17 cellular contexts compared by ENCODE assay signal in the genomic region with DNA sequence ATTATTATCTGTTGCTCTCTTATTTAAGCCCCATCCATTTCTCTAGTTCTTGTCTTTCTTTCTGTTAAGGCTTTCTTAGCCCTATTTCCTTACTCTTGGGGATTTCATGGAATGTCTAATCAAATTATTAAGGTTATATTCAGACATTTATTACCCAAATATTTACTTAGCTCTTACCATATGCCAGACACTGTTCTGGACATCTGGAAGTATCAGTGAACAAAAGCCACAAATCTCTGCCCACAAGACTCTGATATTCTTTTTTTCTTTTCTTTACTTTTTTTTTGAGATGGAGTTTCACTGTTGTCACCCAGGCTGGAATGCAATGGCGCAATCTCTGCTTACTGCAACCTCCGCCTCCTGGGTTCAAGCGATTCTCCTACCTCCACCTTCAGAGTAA.
DNase-seq lines count a peak whose midpoint lies in the region; ATAC-seq, FAIRE-seq and TF ChIP-seq lines count a peak whose summit lies in the region.
"Had no signal": no experiment of that assay in that cellular context is flagged by ENCODE, and none has a peak within 500 bp of the region (broad histone marks: within the 10 kb centered on the region; RNA-seq: fewer than 3 reads in every experiment).

No MANE protein-coding gene starts in this region.

- no peak overlapping the region for H2AFZ ChIP-seq in K562 (ENCODE audit: low read depth, low read length)
- H2AFZ ChIP-seq: GM23248 had no signal

- H3K27ac ChIP-seq in K562 (ENCODE audit: extremely low read depth, low read depth, low read length), result no peak overlapping the region
- H3K27ac ChIP-seq in breast epithelium, result no peak overlapping the region
- H3K27ac ChIP-seq in gastroesophageal sphincter, result no peak overlapping the region
- H3K27ac ChIP-seq: BLaER1 treated with 17β-estradiol and CSF1 and Interleukin-3, amounts not matched to agents 10 nM and 100 nM; GM23248; HL-60 had no signal

- no peaks in the 10 kb centered on the region for H3K9me3 ChIP-seq in K562 (replicated peaks; ENCODE audit: control insufficient read depth, insufficient read depth, low read depth, low read length)
- H3K9me3 ChIP-seq in breast epithelium, result no peaks in the 10 kb centered on the region
- no peaks in the 10 kb centered on the region for H3K9me3 ChIP-seq in gastroesophageal sphincter
- H3K9me3 ChIP-seq: BLaER1 treated with 17β-estradiol and CSF1 and Interleukin-3, amounts not matched to agents 10 nM and 100 nM had no signal

- no peaks in the 10 kb centered on the region for H4K20me1 ChIP-seq in K562 (replicated peaks; ENCODE audit: control insufficient read depth, insufficient read depth, low read length)
- H4K20me1 ChIP-seq: BLaER1 treated with 17β-estradiol and CSF1 and Interleukin-3, amounts not matched to agents 10 nM and 100 nM had no signal

- peaks cover 4 to 33% of the 10 kb centered on the region in 2 experiments; a peak in 3 of 5 replicates for H3K27me3 ChIP-seq in K562 (ENCODE audit: control insufficient read depth in 2 of 2, insufficient read depth in 2 of 2, low read length in 2 of 2)
- H3K27me3 ChIP-seq in breast epithelium, result no peaks in the 10 kb centered on the region
- H3K27me3 ChIP-seq in gastroesophageal sphincter, result no peaks in the 10 kb centered on the region
- H3K27me3 ChIP-seq: BLaER1 treated with 17β-estradiol and CSF1 and Interleukin-3, amounts not matched to agents 10 nM and 100 nM had no signal

- no peak overlapping the region for H3K4me2 ChIP-seq in K562 (ENCODE audit: insufficient read depth, low read length)
- H3K4me2 ChIP-seq: BLaER1 treated with 17β-estradiol and CSF1 and Interleukin-3, amounts not matched to agents 10 nM and 100 nM had no signal

- no peak for TF ChIP-seq EP300 in K562 (IDR thresholded peaks at IDR 0.05; ENCODE audit: low read length)
- no peak for TF ChIP-seq EP300 in gastroesophageal sphincter (IDR thresholded peaks at IDR 0.05)

- intact Hi-C loops in K562 (cut with micrococcal nuclease), result no loop called here
- intact Hi-C loops in breast epithelium (cut with DNase I; ENCODE audit: low total_unique reads), result no loop called here

- TF ChIP-seq RAD21 in K562 (CRISPR knock-in tag; conservative IDR thresholded peaks at IDR 0.05 in 1 of 2, IDR thresholded peaks at IDR 0.05 in 1 of 2), result no peak

- TF ChIP-seq CTCF in AG10803 (conservative IDR thresholded peaks at IDR 0.05; ENCODE audit: low read length) (no peak), K562 (IDR thresholded peaks at IDR 0.05 in 2 of 3, conservative IDR thresholded peaks at IDR 0.05 in 1 of 3; ENCODE audit: insufficient read depth in 2 of 3, low read depth in 1 of 3, low read length in 3 of 3) (no peak), breast epithelium (IDR thresholded peaks at IDR 0.05) (no peak), gastroesophageal sphincter (IDR thresholded peaks at IDR 0.05) (no peak)

- CTCF ChIA-PET in K562 (lab: Yijun Ruan, JAX; ENCODE audit: low intra/inter-chr PET ratio), result no interaction called here

- POLR2A ChIA-PET in K562 (lab: Yijun Ruan, JAX), result no interaction called here

- H3K79me2 ChIP-seq in K562 (ENCODE audit: control insufficient read depth, insufficient read depth, low read length), result no peaks in the 10 kb centered on the region

- no peaks in the 10 kb centered on the region for H3K9me1 ChIP-seq in K562 (ENCODE audit: control insufficient read depth, insufficient read depth, low read length)

- WGBS in K562 (ENCODE audit: insufficient coverage, low coverage, missing lambda C conversion rate), result 19% methylated on average over 3 of the region's 3 CpGs
- 88% methylated on average over 3 of the region's 3 CpGs; no CpG with 5 or more reads in 1 of the 2 donors for WGBS in gastroesophageal sphincter (ENCODE audit: low coverage in 1 of 2), 2 donors

- FAIRE-seq in K562 (lab: Jason Lieb, UNC), result no peak
- FAIRE-seq: H54 had no signal

- peaks cover 0 to 3% of the 10 kb centered on the region in 2 experiments; a peak in 1 of 5 replicates for H3K4me1 ChIP-seq in K562 (replicated peaks in 1 of 2; ENCODE audit: control insufficient read depth in 2 of 2, insufficient read depth in 2 of 2, low read length in 2 of 2)
- H3K4me1 ChIP-seq in breast epithelium, result no peaks in the 10 kb centered on the region
- H3K4me1 ChIP-seq in gastroesophageal sphincter, result peaks cover 0 to 16% (median 0%) of the 10 kb centered on the region in 3 donors
- H3K4me1 ChIP-seq: BLaER1 treated with 17β-estradiol and CSF1 and Interleukin-3, amounts not matched to agents 10 nM and 100 nM had no signal

- no peak for ATAC-seq in K562
- ATAC-seq in gastroesophageal sphincter, result no peak
- no peak for ATAC-seq in GM18868 (IDR thresholded peaks at IDR 0.05; ENCODE audit: unreplicated experiment)
- ATAC-seq: CD8-positive, alpha-beta T cell had no signal

- H3K9ac ChIP-seq in K562 (ENCODE audit: insufficient read depth in 1 of 2, low read depth in 2 of 2, low read length in 2 of 2), result no peak overlapping the region
- H3K9ac ChIP-seq: BLaER1 treated with 17β-estradiol and CSF1 and Interleukin-3, amounts not matched to agents 10 nM and 100 nM; GM23248 had no signal

- in situ Hi-C loops in K562 (cut with MboI), result no loop called here

- TF ChIP-seq POLR2A in K562 (conservative IDR thresholded peaks at IDR 0.05), result no peak
- no peak for TF ChIP-seq POLR2A in breast epithelium (IDR thresholded peaks at IDR 0.05)
- no peak for TF ChIP-seq POLR2A in gastroesophageal sphincter (IDR thresholded peaks at IDR 0.05)

- H3K4me3 ChIP-seq in AG10803 (ENCODE audit: low read length) (no peak overlapping the region), K562 (no peak overlapping the region), breast epithelium (no peak overlapping the region), gastroesophageal sphincter (no peak overlapping the region)
- H3K4me3 ChIP-seq: BLaER1 treated with 17β-estradiol and CSF1 and Interleukin-3, amounts not matched to agents 10 nM and 100 nM; GM23248 had no signal

- DNase-seq in AG10803 (ENCODE audit: low read depth) (peak; percentile 54), K562 (ENCODE audit: extremely low read depth in 1 of 4, low spot score in 3 of 4) (no peak), iris pigment epithelial cell (ENCODE audit: low read depth) (peak; percentile 11), breast epithelium (ENCODE audit: low spot score in 2 of 2) (no peak), germinal center (ENCODE audit: low spot score) (no peak)
- DNase-seq: Calu3; CD8-positive, alpha-beta T cell; DMS79 treated with DMSO at 0.1 percent for 48 hours; GF-D8; GM23248; HCEC 1CT; KBM-7 had no signal

- H3K36me3 ChIP-seq in K562 (ENCODE audit: control insufficient read depth, insufficient read depth, low read length), result no peaks in the 10 kb centered on the region
- H3K36me3 ChIP-seq in breast epithelium, result no peaks in the 10 kb centered on the region
- no peaks in the 10 kb centered on the region for H3K36me3 ChIP-seq in gastroesophageal sphincter
- H3K36me3 ChIP-seq: BLaER1 treated with 17β-estradiol and CSF1 and Interleukin-3, amounts not matched to agents 10 nM and 100 nM had no signal

- no TSS peak for BruUV-seq in K562 (replicated peaks; lab: Mats Ljungman, UMichigan)

TF ChIP-seq in K562, 482 proteins besides CTCF, POLR2A, EP300 and RAD21:
- no peak for TF ChIP-seq ZKSCAN8 (CRISPR knock-in tag; IDR thresholded peaks at IDR 0.05)
- no peak for TF ChIP-seq ZNF780A (CRISPR knock-in tag; IDR thresholded peaks at IDR 0.05)
- peak; percentile 30; the same call in 1 of the 2 replicates for TF ChIP-seq CEBPB (tag; IDR thresholded peaks at IDR 0.05)
TF ChIP-seq in K562: peak in this region for 1.

Comparison
In these comparisons a context has a peak if more than half of its experiments do, and no peak if none do; other contexts are left out.
1. DNase-seq: peak in AG10803 (single experiment) and iris pigment epithelial cell (single experiment); none in K562 (0 of 4), breast epithelium (0 of 2) and germinal center (single experiment).